9 cellular contexts compared by ENCODE assay signal in genomic region chr7:154832557-154833138, GRCh38.
DNase-seq lines count a peak whose midpoint lies in the region; ATAC-seq and TF ChIP-seq lines count a peak whose summit lies in the region.
"Had no signal": no experiment of that assay in that cellular context is flagged by ENCODE, and none has a peak within 500 bp of the region (broad histone marks: within the 10 kb centered on the region; RNA-seq: fewer than 3 reads in every experiment).

No MANE protein-coding gene starts in this region.

- no peaks in the 10 kb centered on the region for H4K20me1 ChIP-seq in MM.1S (ENCODE audit: insufficient read depth, low read length)

- TF ChIP-seq CTCF in BE2C (IDR thresholded peaks at IDR 0.05; ENCODE audit: low read depth, low read length) (peak; percentile 68), MM.1S (IDR thresholded peaks at IDR 0.05; ENCODE audit: low read length) (no peak)

- H3K9me2 ChIP-seq in MM.1S (replicated peaks; ENCODE audit: insufficient read depth, low read length), result no peaks in the 10 kb centered on the region

- H3K36me3 ChIP-seq in BE2C (no peaks in the 10 kb centered on the region), MM.1S (replicated peaks; ENCODE audit: insufficient read depth, low read length) (no peaks in the 10 kb centered on the region)

- no peaks in the 10 kb centered on the region for H3F3A ChIP-seq in MM.1S (ENCODE audit: insufficient read depth, low read length)

- no peaks in the 10 kb centered on the region for H3K9me3 ChIP-seq in BE2C
- H3K9me3 ChIP-seq in MM.1S (replicated peaks; ENCODE audit: insufficient read depth, low read length), result no peaks in the 10 kb centered on the region

- ATAC-seq in GM21619 (IDR thresholded peaks at IDR 0.05; ENCODE audit: unreplicated experiment) (no peak), HG03135 (IDR thresholded peaks at IDR 0.05; ENCODE audit: unreplicated experiment) (no peak)

- H3K27ac ChIP-seq in MM.1S (ENCODE audit: low read length), result no peak overlapping the region

- H3K27me3 ChIP-seq in BE2C (no peaks in the 10 kb centered on the region), MM.1S (replicated peaks; ENCODE audit: insufficient read depth, low read length) (0 out of 2 replicates have a peak, but pooled peaks cover 5% of the 10 kb centered on the region)

- DNase-seq in BE2C, result peak; percentile 57
- DNase-seq in GM19238 (ENCODE audit: insufficient read length, low spot score), result peak; percentile 12
- DNase-seq in NCI-H526 treated with DMSO at 0.1 percent for 48 hours (lab: John Stamatoyannopoulos, UW), result peak; percentile 62
- DNase-seq in hippocampal formation (lab: John Stamatoyannopoulos, UW), result peak; percentile 39 to 43
- DNase-seq in MM.1S, result no peak
- DNase-seq in NCI-H1105 treated with DMSO at 0.1 percent for 48 hours (lab: John Stamatoyannopoulos, UW), result no peak
- DNase-seq: activated naive CD4-positive, alpha-beta T cell treated with anti-CD3 and anti-CD28 coated beads for 36 hours had no signal

- H3K9ac ChIP-seq in MM.1S (ENCODE audit: low read length), result no peak overlapping the region

- H2AFZ ChIP-seq in MM.1S (ENCODE audit: low read length), result no peak overlapping the region

- no peaks in the 10 kb centered on the region; the same call in 1 of the 2 replicates for H3K4me1 ChIP-seq in BE2C
- H3K4me1 ChIP-seq in MM.1S (ENCODE audit: low read length), result no peaks in the 10 kb centered on the region

- H3K4me3 ChIP-seq in BE2C (ENCODE audit: low read depth, low read length), result no peak overlapping the region
- no peak overlapping the region for H3K4me3 ChIP-seq in MM.1S (ENCODE audit: low read length)

- no peak overlapping the region for H3K4me2 ChIP-seq in MM.1S (ENCODE audit: low read depth, low read length)

- H3K79me2 ChIP-seq in MM.1S (ENCODE audit: low read length), result no peaks in the 10 kb centered on the region

Comparison
In these comparisons a context has a peak if more than half of its experiments do, and no peak if none do; other contexts are left out.
1. DNase-seq: peak in BE2C (single experiment), GM19238 (single experiment), NCI-H526 treated with DMSO at 0.1 percent for 48 hours (single experiment) and hippocampal formation (2 of 2); none in MM.1S (single experiment) and NCI-H1105 treated with DMSO at 0.1 percent for 48 hours (single experiment).